ENCODE assay signal across 1 cellular context in the genomic region with DNA sequence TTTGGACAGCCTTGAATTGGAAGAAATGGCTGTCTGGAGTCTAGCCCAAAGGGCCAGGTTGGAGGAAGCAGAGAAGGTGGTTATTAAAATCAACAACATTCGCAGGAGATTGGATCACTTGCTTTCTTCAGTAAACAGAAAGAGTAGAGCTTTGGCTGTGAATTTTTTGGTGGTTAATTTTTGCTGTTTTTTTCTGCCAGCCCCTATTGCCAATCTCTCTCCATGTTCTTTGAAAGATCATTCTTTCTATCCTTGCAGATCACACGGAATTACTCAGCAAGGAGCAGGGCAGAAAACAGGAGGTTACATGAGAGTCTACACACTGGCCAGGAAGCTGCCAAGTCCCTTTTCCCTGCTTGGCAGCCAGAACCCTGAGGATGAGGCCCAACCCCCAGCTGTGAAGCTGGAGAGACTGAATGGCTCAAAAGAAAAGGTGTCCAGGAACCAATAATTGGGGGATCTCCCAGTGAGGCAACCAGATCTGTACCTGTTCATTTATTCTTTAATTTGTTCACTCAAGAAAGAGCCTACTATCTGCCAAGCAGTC.
TF ChIP-seq lines count a peak whose summit lies in the region.

No MANE protein-coding gene starts in this region.

TF ChIP-seq in HepG2, 621 proteins besides CTCF, POLR2A, EP300 and RAD21 (continued from another document):
- no peak for TF ChIP-seq ZBTB10 (CRISPR knock-in tag; IDR thresholded peaks at IDR 0.05; ENCODE audit: borderline replicate concordance)
